In genomic region chr7:901388-902154, GRCh38 we compare ENCODE assay signal across 8 cellular contexts. TPM values are rescaled to one million over a fixed set of nuclear protein-coding genes. Genes with fewer than 3 reads are reported as not detected.
DNase-seq lines count a peak whose midpoint lies in the region; ATAC-seq and TF ChIP-seq lines count a peak whose summit lies in the region.

No MANE protein-coding gene starts in this region.

- no peak overlapping the region for H3K4me2 ChIP-seq in smooth muscle cell

- H3K79me2 ChIP-seq in smooth muscle cell (ENCODE audit: low read depth), result no peaks in the 10 kb centered on the region

- H3K4me1 ChIP-seq in smooth muscle cell (ENCODE audit: low read depth), result no peaks in the 10 kb centered on the region

- H3K9me3 ChIP-seq in smooth muscle cell (replicated peaks; ENCODE audit: low read depth), result no peaks in the 10 kb centered on the region

- no peak overlapping the region for H2AFZ ChIP-seq in smooth muscle cell (ENCODE audit: low read depth)

- H3K27me3 ChIP-seq in smooth muscle cell (ENCODE audit: low read depth), result peaks cover 13% of the 10 kb centered on the region

- peak; percentile 33 for DNase-seq in COR-L47 (lab: John Stamatoyannopoulos, UW)
- peak; percentile 93 for DNase-seq in HK-2 (ENCODE audit: unreplicated experiment)
- peak; percentile 90 for DNase-seq in OCI-M1 (lab: John Stamatoyannopoulos, UW)
- DNase-seq in amniotic epithelial cell (ENCODE audit: low read depth), result peak; percentile 84
- DNase-seq in hypothalamus (lab: John Stamatoyannopoulos, UW), result peak in 36 of 51 donors; percentile 26 to 88 (median 58)
- DNase-seq in smooth muscle cell (lab: John Stamatoyannopoulos, UW; ENCODE audit: unreplicated experiment), result peak; percentile 31
- no peak for DNase-seq in activated gamma-delta T cell treated with Interleukin-2 at 50 U/mL for 16 hours

- no peak overlapping the region for H3K27ac ChIP-seq in smooth muscle cell (ENCODE audit: low read depth)

- no peak for TF ChIP-seq CTCF in smooth muscle cell (IDR thresholded peaks at IDR 0.05; ENCODE audit: borderline replicate concordance, insufficient read depth, poor library complexity, severe bottlenecking)

- WGBS in smooth muscle cell (ENCODE audit: low lambda C conversion rate), result 24% methylated on average over 24 of the region's 24 CpGs

- H3K9ac ChIP-seq in smooth muscle cell (ENCODE audit: low read depth), result no peak overlapping the region

- no peak for ATAC-seq in HG03108 (IDR thresholded peaks at IDR 0.05; ENCODE audit: unreplicated experiment)

- H3K4me3 ChIP-seq in smooth muscle cell, result no peak overlapping the region

- no peaks in the 10 kb centered on the region for H4K20me1 ChIP-seq in smooth muscle cell (ENCODE audit: low read depth)

- no peaks in the 10 kb centered on the region for H3F3A ChIP-seq in smooth muscle cell (ENCODE audit: low read depth)

- H3K36me3 ChIP-seq in smooth muscle cell (ENCODE audit: low read depth), result no peaks in the 10 kb centered on the region

RNA-seq across cellular contexts. Expression of gene GET4, which starts 25.2 kb away (rescaled TPM):
- 17.0 and 26.3 TPM in 2 replicates for total RNA-seq in smooth muscle cell
- polyA plus RNA-seq in smooth muscle cell, result 39.9 and 52.3 TPM in 2 replicates

RNA-seq across cellular contexts. Expression of gene ADAP1, which starts 52.9 kb away (rescaled TPM):
- 2.0 and 3.0 TPM in 2 replicates for total RNA-seq in smooth muscle cell
- polyA plus RNA-seq in smooth muscle cell, result 1.3 and 2.4 TPM in 2 replicates
